In genomic region chr17:17685775-17686291, GRCh38 we compare ENCODE assay signal across 8 cellular contexts. TPM values are rescaled to one million over a fixed set of nuclear protein-coding genes. Genes with fewer than 3 reads are reported as not detected.
DNase-seq lines count a peak whose midpoint lies in the region; ATAC-seq and TF ChIP-seq lines count a peak whose summit lies in the region.

No MANE protein-coding gene starts in this region.

- ATAC-seq in naive thymus-derived CD4-positive, alpha-beta T cell: no peak
- ATAC-seq in HG02870 (IDR thresholded peaks at IDR 0.05; ENCODE audit: unreplicated experiment): no peak

- H3K4me1 Mint-ChIP-seq in chondrocyte (ENCODE audit: low read depth): peaks cover 55% of the 10 kb centered on the region
- peaks cover 22 to 48% (median 40%) of the 10 kb centered on the region in 7 donors for H3K4me1 Mint-ChIP-seq in naive thymus-derived CD4-positive, alpha-beta T cell

- intact Hi-C loops in naive thymus-derived CD4-positive, alpha-beta T cell (cut with micrococcal nuclease): no loop called here

- DNase-seq in COLO668 (lab: John Stamatoyannopoulos, UW; ENCODE audit: unreplicated experiment) (peak; percentile 55), MV-4-11 (lab: John Stamatoyannopoulos, UW) (peak; percentile 12), chondrocyte (ENCODE audit: low spot score) (no peak), NCI-H187 (lab: John Stamatoyannopoulos, UW) (no peak), MM.1S (no peak), midbrain (lab: John Stamatoyannopoulos, UW) (no peak)
- DNase-seq in naive thymus-derived CD4-positive, alpha-beta T cell: no peak

- H3K4me1 ChIP-seq in naive thymus-derived CD4-positive, alpha-beta T cell (ENCODE audit: control insufficient read depth in 2 of 2, insufficient read depth in 2 of 2, low read length in 2 of 2): peaks cover 7 to 12% of the 10 kb centered on the region in 2 donors
- peaks cover 8% of the 10 kb centered on the region for H3K4me1 ChIP-seq in MM.1S (ENCODE audit: low read length)

- no peaks in the 10 kb centered on the region for H3K9me3 Mint-ChIP-seq in chondrocyte (ENCODE audit: low read depth)
- no peaks in the 10 kb centered on the region for H3K9me3 Mint-ChIP-seq in naive thymus-derived CD4-positive, alpha-beta T cell

- H2AFZ ChIP-seq in MM.1S (ENCODE audit: low read length): no peak overlapping the region

- TF ChIP-seq CTCF in chondrocyte (IDR thresholded peaks at IDR 0.05): no peak
- no peak for TF ChIP-seq CTCF in MM.1S (IDR thresholded peaks at IDR 0.05; ENCODE audit: low read length)

- peaks cover 2% of the 10 kb centered on the region for H3F3A ChIP-seq in MM.1S (ENCODE audit: insufficient read depth, low read length)

- H3K9me2 ChIP-seq in MM.1S (replicated peaks; ENCODE audit: insufficient read depth, low read length): no peaks in the 10 kb centered on the region

- H3K4me3 ChIP-seq in naive thymus-derived CD4-positive, alpha-beta T cell (ENCODE audit: low read length): no peak overlapping the region
- H3K4me3 ChIP-seq in MM.1S (ENCODE audit: low read length): no peak overlapping the region

- no peaks in the 10 kb centered on the region for H3K27me3 Mint-ChIP-seq in chondrocyte (ENCODE audit: low read depth)
- H3K27me3 Mint-ChIP-seq in naive thymus-derived CD4-positive, alpha-beta T cell: peaks cover 0 to under 1% (median 0%) of the 10 kb centered on the region in 5 donors

- H3K79me2 ChIP-seq in MM.1S (ENCODE audit: low read length): peaks cover 88% of the 10 kb centered on the region

- CTCF ChIA-PET in naive thymus-derived CD4-positive, alpha-beta T cell (lab: Charles Lee): interaction anchor here (0.6 kb wide), 1 partner anchor 44 kb away, joined by 4 read pairs; no protein-coding TSS in a partner anchor

- H3K27ac Mint-ChIP-seq in chondrocyte (ENCODE audit: unreplicated experiment): peak overlapping the region; percentile 83
- peak overlapping the region in 5 of 9 donors; percentile 23 to 78 (median 73) for H3K27ac Mint-ChIP-seq in naive thymus-derived CD4-positive, alpha-beta T cell

- H3K9ac ChIP-seq in MM.1S (ENCODE audit: low read length): no peak overlapping the region

- H3K36me3 Mint-ChIP-seq in chondrocyte (ENCODE audit: low read depth): no peaks in the 10 kb centered on the region
- H3K36me3 Mint-ChIP-seq in naive thymus-derived CD4-positive, alpha-beta T cell: peaks cover 0 to 11% (median 0%) of the 10 kb centered on the region in 5 donors

- no peak overlapping the region for H3K27ac ChIP-seq in naive thymus-derived CD4-positive, alpha-beta T cell (ENCODE audit: low read depth, low read length)
- no peak overlapping the region for H3K27ac ChIP-seq in MM.1S (ENCODE audit: low read length)

- peaks cover 0 to 4% (median 0%) of the 10 kb centered on the region in 3 experiments for H3K36me3 ChIP-seq in naive thymus-derived CD4-positive, alpha-beta T cell (ENCODE audit: control insufficient read depth in 2 of 3, insufficient read depth in 3 of 3, low read length in 3 of 3)
- H3K36me3 ChIP-seq in MM.1S (replicated peaks; ENCODE audit: insufficient read depth, low read length): no peaks in the 10 kb centered on the region

- no peaks in the 10 kb centered on the region for H4K20me1 ChIP-seq in MM.1S (ENCODE audit: insufficient read depth, low read length)

- no peaks in the 10 kb centered on the region for H3K9me3 ChIP-seq in naive thymus-derived CD4-positive, alpha-beta T cell (ENCODE audit: control insufficient read depth in 2 of 3, low read length in 3 of 3)
- no peaks in the 10 kb centered on the region for H3K9me3 ChIP-seq in MM.1S (replicated peaks; ENCODE audit: insufficient read depth, low read length)

- no peak overlapping the region for H3K4me3 Mint-ChIP-seq in chondrocyte (ENCODE audit: unreplicated experiment)
- peak overlapping the region in 6 of 10 donors; percentile 8 to 65 (median 39) for H3K4me3 Mint-ChIP-seq in naive thymus-derived CD4-positive, alpha-beta T cell

- POLR2A ChIA-PET in naive thymus-derived CD4-positive, alpha-beta T cell (lab: Charles Lee): no interaction called here

- no peak overlapping the region for H3K4me2 ChIP-seq in MM.1S (ENCODE audit: low read depth, low read length)

- H3K27me3 ChIP-seq in naive thymus-derived CD4-positive, alpha-beta T cell (ENCODE audit: control insufficient read depth in 2 of 2, insufficient read depth in 2 of 2, low read length in 2 of 2): no peaks in the 10 kb centered on the region
- H3K27me3 ChIP-seq in MM.1S (replicated peaks; ENCODE audit: insufficient read depth, low read length): no peaks in the 10 kb centered on the region

RNA-seq across cellular contexts. Expression of gene RAI1, which starts 4.6 kb away (rescaled TPM):
- 24.0 to 28.7 TPM (median 28.6 TPM) in 3 replicates for total RNA-seq in chondrocyte
- total RNA-seq in naive thymus-derived CD4-positive, alpha-beta T cell: 10 to 100 TPM; 20.1 to 46.2 (median 23.6) TPM
- polyA plus RNA-seq in naive thymus-derived CD4-positive, alpha-beta T cell: 1 to 10 TPM; 2.0 to 4.0 TPM

Comparison
In these comparisons a context has a peak if more than half of its experiments do, and no peak if none do; other contexts are left out.
1. DNase-seq: peak in COLO668 (single experiment) and MV-4-11 (single experiment); none in chondrocyte (single experiment), naive thymus-derived CD4-positive, alpha-beta T cell (0 of 9), NCI-H187 (0 of 2), MM.1S (single experiment) and midbrain (single experiment).